In genomic region chr1:56855190-56855589, GRCh38 we compare ENCODE assay signal across 8 cellular contexts. TPM values are rescaled to one million over a fixed set of nuclear protein-coding genes. Genes with fewer than 3 reads are reported as not detected.
"Had no signal": no experiment of that assay in that cellular context is flagged by ENCODE, and none has a peak within 500 bp of the region (broad histone marks: within the 10 kb centered on the region; RNA-seq: fewer than 3 reads in every experiment).

No MANE protein-coding gene starts in this region.

- FAIRE-seq: H1, H54, K562 had no signal

- ATAC-seq: K562 had no signal

- H3K9ac ChIP-seq: GM23248 had no signal

- H3K27ac ChIP-seq: GM23248 had no signal

- H3K4me3 ChIP-seq: GM23248, K562 had no signal

- DNase-seq: GM23248, H9, HCEC 1CT, IMR-90 had no signal

RNA-seq across cellular contexts. Expression of gene C8A, which starts 0.6 kb away (rescaled TPM):
- total RNA-seq: GM23248, H1, H9, HT-29, IMR-90 had no signal
- polyA plus RNA-seq: GM23248, H1, IMR-90, K562 had no signal

RNA-seq across cellular contexts. Expression of gene FYB2, which starts 36.0 kb away (rescaled TPM):
- total RNA-seq: GM23248, HT-29, K562 had no signal
- polyA plus RNA-seq: GM23248, IMR-90, K562 had no signal
